ENCODE assay signal across 9 cellular contexts in genomic region chr14:93042968-93043940, GRCh38.
DNase-seq lines count a peak whose midpoint lies in the region; ATAC-seq and TF ChIP-seq lines count a peak whose summit lies in the region.
"Had no signal": no experiment of that assay in that cellular context is flagged by ENCODE, and none has a peak within 500 bp of the region (broad histone marks: within the 10 kb centered on the region; RNA-seq: fewer than 3 reads in every experiment).

No MANE protein-coding gene starts in this region.

- no peaks in the 10 kb centered on the region for H3K9me3 ChIP-seq in left lung

- peak overlapping the region; percentile 54 to 62 for H3K27ac Mint-ChIP-seq in natural killer cell
- H3K27ac Mint-ChIP-seq in natural killer cell treated with Interleukin-12 subunit alpha and Interleukin-12 subunit beta and Interleukin-15 and Interleukin-18, amount 100 ng/mL, for 72 hours: peak overlapping the region in 1 of 2 donors; percentile 86

- H3K27me3 ChIP-seq in left lung: no peaks in the 10 kb centered on the region

- no peaks in the 10 kb centered on the region for H3K36me3 Mint-ChIP-seq in natural killer cell
- H3K36me3 Mint-ChIP-seq in natural killer cell treated with Interleukin-12 subunit alpha and Interleukin-12 subunit beta and Interleukin-15 and Interleukin-18, amount 100 ng/mL, for 72 hours: no peaks in the 10 kb centered on the region

- DNase-seq in natural killer cell (no peak), astrocyte of the hippocampus (ENCODE audit: low read depth, low spot score) (peak; percentile 94), left lung (peak; percentile 82 to 87), NCI-H2171 (lab: John Stamatoyannopoulos, UW) (no peak)
- DNase-seq in natural killer cell treated with Interleukin-12 subunit alpha and Interleukin-12 subunit beta and Interleukin-15 and Interleukin-18, amount 100 ng/mL, for 72 hours (ENCODE audit: low spot score): no peak
- no peak for DNase-seq in activated CD4-positive, alpha-beta T cell treated with anti-CD3 and anti-CD28 coated beads for 1 hour
- DNase-seq: activated CD8-positive, alpha-beta memory T cell treated with anti-CD3 and anti-CD28 coated beads for 24 hours had no signal

- H3K27me3 Mint-ChIP-seq in natural killer cell (ENCODE audit: low read depth in 2 of 2): no peaks in the 10 kb centered on the region
- no peaks in the 10 kb centered on the region for H3K27me3 Mint-ChIP-seq in natural killer cell treated with Interleukin-12 subunit alpha and Interleukin-12 subunit beta and Interleukin-15 and Interleukin-18, amount 100 ng/mL, for 72 hours

- H3K4me1 ChIP-seq in left lung: peaks cover 39 to 80% of the 10 kb centered on the region in 2 donors

- intact Hi-C loops in natural killer cell (cut with micrococcal nuclease) (no loop called here), left lung (cut with DNase I) (no loop called here)

- peak overlapping the region; percentile 66 to 87 for H3K27ac ChIP-seq in left lung

- peak in 1 of 3 donors; percentile 41 for ATAC-seq in natural killer cell
- no peak for ATAC-seq in natural killer cell treated with Interleukin-12 subunit alpha and Interleukin-12 subunit beta and Interleukin-15 and Interleukin-18, amount 100 ng/mL, for 72 hours
- peak; percentile 85 for ATAC-seq in left lung
- no peak for ATAC-seq in GM21529 (IDR thresholded peaks at IDR 0.05; ENCODE audit: unreplicated experiment)
- no peak for ATAC-seq in HG02885 (IDR thresholded peaks at IDR 0.05; ENCODE audit: poor library complexity, unreplicated experiment)

- H3K4me3 ChIP-seq in left lung: no peak overlapping the region

- TF ChIP-seq CTCF in natural killer cell (IDR thresholded peaks at IDR 0.05) (no peak), left lung (IDR thresholded peaks at IDR 0.05) (no peak)

- no peaks in the 10 kb centered on the region for H3K9me3 Mint-ChIP-seq in natural killer cell
- H3K9me3 Mint-ChIP-seq in natural killer cell treated with Interleukin-12 subunit alpha and Interleukin-12 subunit beta and Interleukin-15 and Interleukin-18, amount 100 ng/mL, for 72 hours: no peaks in the 10 kb centered on the region

- no peaks in the 10 kb centered on the region for H3K36me3 ChIP-seq in left lung

- H3K4me1 Mint-ChIP-seq in natural killer cell: peaks cover 76 to 84% of the 10 kb centered on the region in 2 donors
- peaks cover 55 to 62% of the 10 kb centered on the region in 2 donors for H3K4me1 Mint-ChIP-seq in natural killer cell treated with Interleukin-12 subunit alpha and Interleukin-12 subunit beta and Interleukin-15 and Interleukin-18, amount 100 ng/mL, for 72 hours (ENCODE audit: low read depth in 2 of 2)

- peak overlapping the region; percentile 32 for H3K4me3 Mint-ChIP-seq in natural killer cell
- no peak overlapping the region for H3K4me3 Mint-ChIP-seq in natural killer cell treated with Interleukin-12 subunit alpha and Interleukin-12 subunit beta and Interleukin-15 and Interleukin-18, amount 100 ng/mL, for 72 hours

Comparison
In these comparisons a context has a peak if more than half of its experiments do, and no peak if none do; other contexts are left out.
1. DNase-seq: peak in astrocyte of the hippocampus (single experiment) and left lung (2 of 2); none in natural killer cell (single experiment), natural killer cell treated with Interleukin-12 subunit alpha and Interleukin-12 subunit beta and Interleukin-15 and Interleukin-18, amount 100 ng/mL, for 72 hours (single experiment), activated CD4-positive, alpha-beta T cell treated with anti-CD3 and anti-CD28 coated beads for 1 hour (single experiment) and NCI-H2171 (single experiment).